ENCODE assay signal across 10 cellular contexts in the genomic region with DNA sequence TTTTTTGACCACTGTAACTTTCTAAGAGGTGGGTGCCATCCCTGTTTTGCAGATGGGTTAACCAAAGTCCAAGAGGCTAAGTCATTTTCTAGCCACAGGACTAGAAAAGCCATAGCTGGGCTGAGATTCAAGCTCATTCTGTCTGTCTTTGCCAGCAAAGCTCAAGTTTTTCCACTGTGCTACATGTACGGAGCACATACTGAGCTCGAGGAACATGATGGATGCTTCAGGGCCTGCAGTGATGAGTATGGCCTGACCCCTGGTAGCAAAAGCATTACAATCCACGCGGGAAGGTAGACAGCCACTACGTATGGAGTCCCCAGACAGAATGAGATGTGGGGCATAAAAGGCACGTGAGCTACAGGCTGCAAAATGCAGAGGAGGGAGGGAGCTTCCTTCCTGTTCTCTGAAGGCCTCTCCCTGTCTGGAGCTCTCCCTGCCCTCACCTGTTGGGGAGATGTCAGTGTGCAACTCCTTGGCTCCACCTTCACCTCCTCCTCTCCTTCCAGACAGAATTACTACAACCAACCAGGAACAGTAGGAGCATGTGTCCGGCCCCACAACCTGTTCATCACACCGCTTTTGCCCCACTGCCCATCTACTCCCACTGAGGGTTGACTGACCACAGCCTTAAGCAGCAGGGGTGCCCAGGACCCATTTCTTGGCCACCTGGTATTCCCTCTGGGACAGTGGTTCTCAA. TPM values are rescaled to one million over a fixed set of nuclear protein-coding genes. Genes with fewer than 3 reads are reported as not detected.
DNase-seq lines count a peak whose midpoint lies in the region; ATAC-seq and TF ChIP-seq lines count a peak whose summit lies in the region.
"Had no signal": no experiment of that assay in that cellular context is flagged by ENCODE, and none has a peak within 500 bp of the region (broad histone marks: within the 10 kb centered on the region; RNA-seq: fewer than 3 reads in every experiment).

No MANE protein-coding gene starts in this region.

- no peak for DNase-seq in activated T-cell treated with anti-CD3 and anti-CD28 coated beads, Interleukin-2, amount 50 U/mL, for 4 hours
- DNase-seq in activated T-cell treated with anti-CD3 and anti-CD28 coated beads for 4 hours (no peak), right atrium auricular region (ENCODE audit: low spot score) (no peak), thoracic aorta (ENCODE audit: low spot score) (no peak), dermis blood vessel endothelial cell (no peak)
- DNase-seq in activated CD4-positive, alpha-beta memory T cell treated with anti-CD3 and anti-CD28 coated beads, Interleukin-2, amount 10 ng/mL, durations not matched to agents 7 days and 5 days: no peak
- DNase-seq in stimulated activated CD4-positive, alpha-beta T cell treated with anti-CD3 and anti-CD28 coated beads, Interleukin-2, amount 100 ng/mL, for 48 hours: no peak
- DNase-seq: NCI-H187, T-helper 9 cell had no signal

- H3K27ac Mint-ChIP-seq in activated CD4-positive, alpha-beta memory T cell treated with anti-CD3 and anti-CD28 coated beads, Interleukin-2, amount 10 ng/mL, durations not matched to agents 7 days and 5 days: peak overlapping the region; percentile 89

- H3K36me3 Mint-ChIP-seq in activated T-cell treated with anti-CD3 and anti-CD28 coated beads, Interleukin-2, amount 50 U/mL, for 4 hours (ENCODE audit: insufficient read depth): peaks cover 7% of the 10 kb centered on the region
- peaks cover 33% of the 10 kb centered on the region for H3K36me3 Mint-ChIP-seq in activated CD4-positive, alpha-beta memory T cell treated with anti-CD3 and anti-CD28 coated beads, Interleukin-2, amount 10 ng/mL, durations not matched to agents 7 days and 5 days (ENCODE audit: low read depth)

- H3K4me1 Mint-ChIP-seq in activated T-cell treated with anti-CD3 and anti-CD28 coated beads, Interleukin-2, amount 50 U/mL, for 4 hours (ENCODE audit: low read depth): peaks cover 93% of the 10 kb centered on the region
- H3K4me1 Mint-ChIP-seq in activated CD4-positive, alpha-beta memory T cell treated with anti-CD3 and anti-CD28 coated beads, Interleukin-2, amount 10 ng/mL, durations not matched to agents 7 days and 5 days: peaks cover 82% of the 10 kb centered on the region

- peak overlapping the region; percentile 61 for H3K4me3 Mint-ChIP-seq in activated T-cell treated with anti-CD3 and anti-CD28 coated beads, Interleukin-2, amount 50 U/mL, for 4 hours
- peak overlapping the region; percentile 67 for H3K4me3 Mint-ChIP-seq in activated CD4-positive, alpha-beta memory T cell treated with anti-CD3 and anti-CD28 coated beads, Interleukin-2, amount 10 ng/mL, durations not matched to agents 7 days and 5 days

- no peaks in the 10 kb centered on the region for H3K9me3 Mint-ChIP-seq in activated T-cell treated with anti-CD3 and anti-CD28 coated beads, Interleukin-2, amount 50 U/mL, for 4 hours
- H3K9me3 Mint-ChIP-seq in activated CD4-positive, alpha-beta memory T cell treated with anti-CD3 and anti-CD28 coated beads, Interleukin-2, amount 10 ng/mL, durations not matched to agents 7 days and 5 days: no peaks in the 10 kb centered on the region

- CTCF ChIA-PET in activated CD4-positive, alpha-beta memory T cell treated with anti-CD3 and anti-CD28 coated beads, Interleukin-2, amount 10 ng/mL, durations not matched to agents 7 days and 5 days (lab: Charles Lee): interaction anchor here (0.7 to 3.4 kb wide), 13 partner anchors 10 to 80 kb away, joined by 3 to 34 read pairs (median 7); partner anchors contain the start of genes CFAP58 and ITPRIP

- peaks cover 0 to 100% of the 10 kb centered on the region in 2 donors for H3K4me1 ChIP-seq in right atrium auricular region
- peaks cover 85 to 96% of the 10 kb centered on the region in 2 donors for H3K4me1 ChIP-seq in thoracic aorta (ENCODE audit: control insufficient read depth in 1 of 2, low read depth in 2 of 2)

- no peak overlapping the region for H3K4me3 ChIP-seq in right atrium auricular region
- H3K4me3 ChIP-seq in thoracic aorta: no peak overlapping the region

- POLR2A ChIA-PET in activated CD4-positive, alpha-beta memory T cell treated with anti-CD3 and anti-CD28 coated beads, Interleukin-2, amount 10 ng/mL, durations not matched to agents 7 days and 5 days (lab: Charles Lee): interaction anchor here (0.9 to 7.1 kb wide), 10 partner anchors 9 to 200 kb away, joined by 3 to 49 read pairs (median 6); partner anchors contain the start of genes CFAP58, ITPRIP and SFR1

- H3K27ac ChIP-seq in right atrium auricular region (peak overlapping the region; percentile 99 to 100), thoracic aorta (peak overlapping the region; percentile 36 to 46)

- TF ChIP-seq CTCF in right atrium auricular region (IDR thresholded peaks at IDR 0.05): no peak
- TF ChIP-seq CTCF in thoracic aorta (IDR thresholded peaks at IDR 0.05): no peak

- H3K9me3 ChIP-seq in right atrium auricular region: no peaks in the 10 kb centered on the region
- H3K9me3 ChIP-seq in thoracic aorta: no peaks in the 10 kb centered on the region

- H3K27me3 Mint-ChIP-seq in activated T-cell treated with anti-CD3 and anti-CD28 coated beads, Interleukin-2, amount 50 U/mL, for 4 hours (ENCODE audit: low read depth): no peaks in the 10 kb centered on the region
- H3K27me3 Mint-ChIP-seq in activated CD4-positive, alpha-beta memory T cell treated with anti-CD3 and anti-CD28 coated beads, Interleukin-2, amount 10 ng/mL, durations not matched to agents 7 days and 5 days: no peaks in the 10 kb centered on the region

- ATAC-seq in activated T-cell treated with anti-CD3 and anti-CD28 coated beads, Interleukin-2, amount 50 U/mL, for 4 hours: peak in 1 of 2 donors; percentile 45
- ATAC-seq in thoracic aorta (ENCODE audit: insufficient number of reproducible peaks, low FRiP score, low read depth) (no peak), GM21786 (IDR thresholded peaks at IDR 0.05; ENCODE audit: unreplicated experiment) (no peak)

- H3K27me3 ChIP-seq in right atrium auricular region (no peaks in the 10 kb centered on the region), thoracic aorta (replicated peaks; ENCODE audit: insufficient read depth) (no peaks in the 10 kb centered on the region)

- peaks cover 25% of the 10 kb centered on the region for H3K36me3 ChIP-seq in right atrium auricular region
- no peaks in the 10 kb centered on the region for H3K36me3 ChIP-seq in thoracic aorta

RNA-seq across cellular contexts. Expression of gene ITPRIP, which starts 16.4 kb away (rescaled TPM):
- 10 to 100 TPM; 18.1 to 21.9 (median 19.5) TPM for total RNA-seq in activated T-cell treated with anti-CD3 and anti-CD28 coated beads, Interleukin-2, amount 50 U/mL, for 4 hours
- 10 to 100 TPM; 24.6 to 25.9 TPM for total RNA-seq in activated CD4-positive, alpha-beta memory T cell treated with anti-CD3 and anti-CD28 coated beads, Interleukin-2, amount 10 ng/mL, durations not matched to agents 7 days and 5 days
- total RNA-seq in right atrium auricular region (10 to 100 TPM; 56.2 to 62.5 TPM), thoracic aorta (10 to 100 TPM; 55.6 to 59.2 TPM), dermis blood vessel endothelial cell (29.3 and 39.9 TPM in 2 replicates)

RNA-seq across cellular contexts. Expression of gene CFAP58, which starts 31.8 kb away (rescaled TPM):
- not detected for total RNA-seq in activated T-cell treated with anti-CD3 and anti-CD28 coated beads, Interleukin-2, amount 50 U/mL, for 4 hours
- under 1 TPM; 0.45 to 0.58 TPM for total RNA-seq in activated CD4-positive, alpha-beta memory T cell treated with anti-CD3 and anti-CD28 coated beads, Interleukin-2, amount 10 ng/mL, durations not matched to agents 7 days and 5 days
- total RNA-seq in right atrium auricular region: 1 to 10 TPM; 3.5 to 4.8 TPM
- under 1 TPM; 0.35 to 0.68 TPM for total RNA-seq in thoracic aorta
- total RNA-seq in dermis blood vessel endothelial cell: 0.85 and 1.2 TPM in 2 replicates

RNA-seq across cellular contexts. Expression of gene GSTO2, which starts 52.9 kb away (rescaled TPM):
- 1 to 10 TPM in 1 of 3 donors, under 1 TPM in 2; 0.33 to 1.1 (median 0.73) TPM for total RNA-seq in activated T-cell treated with anti-CD3 and anti-CD28 coated beads, Interleukin-2, amount 50 U/mL, for 4 hours
- 1 to 10 TPM in 1 of 2 experiments, under 1 TPM in 1; 0.88 to 1.8 TPM for total RNA-seq in activated CD4-positive, alpha-beta memory T cell treated with anti-CD3 and anti-CD28 coated beads, Interleukin-2, amount 10 ng/mL, durations not matched to agents 7 days and 5 days
- total RNA-seq in right atrium auricular region (under 1 TPM; 0.55 to 0.63 TPM), thoracic aorta (1 to 10 TPM; 2.8 to 3.0 TPM), dermis blood vessel endothelial cell (0.51 and 0.85 TPM in 2 replicates)
